9 cellular contexts compared by ENCODE assay signal in genomic region chr17:76446449-76447231, GRCh38. TPM values are rescaled to one million over a fixed set of nuclear protein-coding genes. Genes with fewer than 3 reads are reported as not detected.
DNase-seq lines count a peak whose midpoint lies in the region; ATAC-seq, FAIRE-seq and TF ChIP-seq lines count a peak whose summit lies in the region.
"Had no signal": no experiment of that assay in that cellular context is flagged by ENCODE, and none has a peak within 500 bp of the region (broad histone marks: within the 10 kb centered on the region; RNA-seq: fewer than 3 reads in every experiment).

No MANE protein-coding gene starts in this region.

- intact Hi-C loops in HCT116 (cut with micrococcal nuclease), result no loop called here
- intact Hi-C loops in activated T-helper 2 cell treated with anti-CD3 and anti-CD28 coated beads, Interferon-gamma antibody, Interleukin-2, Interleukin-4, amounts not matched to agents 10 μg/mL and 5 μg/mL and 100 μg/mL, durations not matched to agents 14 hours and 24 hours and 36 hours (cut with micrococcal nuclease), result no loop called here

- peaks cover 88% of the 10 kb centered on the region for H3K79me2 ChIP-seq in ACC112 (ENCODE audit: control insufficient read depth, insufficient read depth, low read length, unreplicated experiment)
- peaks cover 100% of the 10 kb centered on the region for H3K79me2 ChIP-seq in HCT116 (ENCODE audit: insufficient read depth, low read length)

- RAD21 ChIA-PET in HCT116 (lab: Charles Lee; ENCODE audit: low non-redundant PET in 1 of 2, low total read pairs in 2 of 2, uncharacterized antibody in 2 of 2, unreplicated experiment in 2 of 2), result no interaction called here

- peak overlapping the region; percentile 59 for H3K27ac Mint-ChIP-seq in activated T-helper 2 cell treated with anti-CD3 and anti-CD28 coated beads, Interferon-gamma antibody, Interleukin-2, Interleukin-4, amounts not matched to agents 10 μg/mL and 5 μg/mL and 100 μg/mL, durations not matched to agents 14 hours and 24 hours and 36 hours
- no peak overlapping the region for H3K27ac Mint-ChIP-seq in effector memory CD8-positive, alpha-beta T cell

- no peaks in the 10 kb centered on the region for H3K36me3 ChIP-seq in ACC112 (ENCODE audit: insufficient read depth, low read length)
- peaks cover 0 to 6% of the 10 kb centered on the region in 2 experiments; a peak in 1 of 4 replicates for H3K36me3 ChIP-seq in HCT116 (ENCODE audit: control insufficient read depth in 1 of 2, insufficient read depth in 2 of 2, low read length in 2 of 2)

- no TSS peak for BruUV-seq in HCT116 (replicated peaks; lab: Mats Ljungman, UMichigan)

- H3K9ac ChIP-seq in HCT116 (ENCODE audit: low read length), result peak overlapping the region; percentile 31

- H3K27me3 ChIP-seq in ACC112 (ENCODE audit: insufficient read depth, low read length), result no peaks in the 10 kb centered on the region
- H3K27me3 ChIP-seq in HCT116 (ENCODE audit: insufficient read depth, low read length), result no peaks in the 10 kb centered on the region

- CTCF ChIA-PET in HCT116 (lab: Charles Lee), result interaction anchor here (0.6 to 1.5 kb wide), 3 partner anchors 12 to 76 kb away, joined by 3 read pairs; no protein-coding TSS in a partner anchor

- H3K27ac ChIP-seq in ACC112 (ENCODE audit: low read depth, low read length) (peak overlapping the region; percentile 87), HCT116 (ENCODE audit: low read depth, low read length) (peak overlapping the region; percentile 63)

- TF ChIP-seq POLR2A in HCT116 (IDR thresholded peaks at IDR 0.05; ENCODE audit: borderline replicate concordance, extremely low read depth, insufficient read depth, insufficient read length), result no peak
- TF ChIP-seq POLR2A in GM12892 (IDR thresholded peaks at IDR 0.05; ENCODE audit: low read depth, low read length), result no peak

- H3K4me2 ChIP-seq in HCT116 (ENCODE audit: low read length), result peak overlapping the region; percentile 80

- no peak for TF ChIP-seq RAD21 in HCT116 (IDR thresholded peaks at IDR 0.05; ENCODE audit: low read depth)

- H3K4me1 ChIP-seq in ACC112 (ENCODE audit: control insufficient read depth, insufficient read depth, low read length, unreplicated experiment) (peaks cover 75% of the 10 kb centered on the region), HCT116 (ENCODE audit: control insufficient read depth in 1 of 2, insufficient read depth in 2 of 2, low read length in 2 of 2) (peaks cover 50 to 87% of the 10 kb centered on the region in 2 experiments)

- no peaks in the 10 kb centered on the region for H3K9me2 ChIP-seq in HCT116 (ENCODE audit: insufficient read depth)

- no peak for TF ChIP-seq CTCF in HCT116 (IDR thresholded peaks at IDR 0.05 in 2 of 3, conservative IDR thresholded peaks at IDR 0.05 in 1 of 3; ENCODE audit: borderline replicate concordance in 1 of 3, insufficient read depth in 1 of 3, low read depth in 2 of 3, low read length in 2 of 3)

- no peaks in the 10 kb centered on the region for H3K9me3 ChIP-seq in HCT116 (ENCODE audit: control insufficient read depth in 1 of 2, insufficient read depth in 1 of 2, low read depth in 1 of 2, low read length in 2 of 2)

- no peak for FAIRE-seq in GM12892 (lab: Jason Lieb, UNC)

- no peak overlapping the region for H3K4me3 Mint-ChIP-seq in activated T-helper 2 cell treated with anti-CD3 and anti-CD28 coated beads, Interferon-gamma antibody, Interleukin-2, Interleukin-4, amounts not matched to agents 10 μg/mL and 5 μg/mL and 100 μg/mL, durations not matched to agents 14 hours and 24 hours and 36 hours (ENCODE audit: low read depth)
- no peak overlapping the region for H3K4me3 Mint-ChIP-seq in effector memory CD8-positive, alpha-beta T cell

- H3K36me3 Mint-ChIP-seq in activated T-helper 2 cell treated with anti-CD3 and anti-CD28 coated beads, Interferon-gamma antibody, Interleukin-2, Interleukin-4, amounts not matched to agents 10 μg/mL and 5 μg/mL and 100 μg/mL, durations not matched to agents 14 hours and 24 hours and 36 hours (ENCODE audit: low read depth), result peaks cover 12% of the 10 kb centered on the region
- peaks cover 7% of the 10 kb centered on the region for H3K36me3 Mint-ChIP-seq in effector memory CD8-positive, alpha-beta T cell (ENCODE audit: insufficient read depth)

- POLR2A ChIA-PET in HCT116 (lab: Charles Lee), result no interaction called here

- no peak overlapping the region for H2AFZ ChIP-seq in ACC112 (ENCODE audit: low read length, unreplicated experiment)
- no peak overlapping the region for H2AFZ ChIP-seq in HCT116 (ENCODE audit: low read depth, low read length, poor library complexity, severe bottlenecking)

- DNase-seq in HCT116 (ENCODE audit: low read depth, low spot score) (peak; percentile 75), islet precursor cell (peak; percentile 95), NCI-H1436 (lab: John Stamatoyannopoulos, UW) (no peak), GM12892 (ENCODE audit: insufficient read length) (no peak), DMS 273 (lab: John Stamatoyannopoulos, UW; ENCODE audit: unreplicated experiment) (no peak)
- no peak for DNase-seq in activated T-helper 2 cell treated with anti-CD3 and anti-CD28 coated beads, Interferon-gamma antibody, Interleukin-2, Interleukin-4, amounts not matched to agents 10 μg/mL and 5 μg/mL and 100 μg/mL, durations not matched to agents 14 hours and 24 hours and 36 hours (ENCODE audit: low spot score)
- DNase-seq in effector memory CD8-positive, alpha-beta T cell, result no peak
- DNase-seq: NCI-H526 treated with DMSO at 0.1 percent for 48 hours had no signal

- H3K9me3 Mint-ChIP-seq in activated T-helper 2 cell treated with anti-CD3 and anti-CD28 coated beads, Interferon-gamma antibody, Interleukin-2, Interleukin-4, amounts not matched to agents 10 μg/mL and 5 μg/mL and 100 μg/mL, durations not matched to agents 14 hours and 24 hours and 36 hours, result no peaks in the 10 kb centered on the region
- H3K9me3 Mint-ChIP-seq in effector memory CD8-positive, alpha-beta T cell, result no peaks in the 10 kb centered on the region

- ATAC-seq in HCT116, result peak; percentile 93
- ATAC-seq in effector memory CD8-positive, alpha-beta T cell (replicated peaks), result no peak

- no peaks in the 10 kb centered on the region for H3K27me3 Mint-ChIP-seq in activated T-helper 2 cell treated with anti-CD3 and anti-CD28 coated beads, Interferon-gamma antibody, Interleukin-2, Interleukin-4, amounts not matched to agents 10 μg/mL and 5 μg/mL and 100 μg/mL, durations not matched to agents 14 hours and 24 hours and 36 hours (ENCODE audit: low read depth)
- H3K27me3 Mint-ChIP-seq in effector memory CD8-positive, alpha-beta T cell, result no peaks in the 10 kb centered on the region

- H4K20me1 ChIP-seq in HCT116 (ENCODE audit: insufficient read depth), result peaks cover 37% of the 10 kb centered on the region; the same call in 1 of the 2 replicates

- H3K4me3 ChIP-seq in ACC112 (ENCODE audit: low read depth, low read length) (peak overlapping the region; percentile 63), HCT116 (replicated peaks in 1 of 2; ENCODE audit: low read depth in 1 of 2, low read length in 2 of 2) (peak overlapping the region; percentile 24 to 47)

- H3K4me1 Mint-ChIP-seq in activated T-helper 2 cell treated with anti-CD3 and anti-CD28 coated beads, Interferon-gamma antibody, Interleukin-2, Interleukin-4, amounts not matched to agents 10 μg/mL and 5 μg/mL and 100 μg/mL, durations not matched to agents 14 hours and 24 hours and 36 hours (ENCODE audit: low read depth), result peaks cover 82% of the 10 kb centered on the region
- peaks cover 65 to 68% of the 10 kb centered on the region in 2 donors for H3K4me1 Mint-ChIP-seq in effector memory CD8-positive, alpha-beta T cell (ENCODE audit: low read depth in 2 of 2)

TF ChIP-seq in HCT116, 20 proteins besides CTCF, POLR2A, EP300 and RAD21 (continues in another document):
- no peak for TF ChIP-seq EGR1 (IDR thresholded peaks at IDR 0.05; ENCODE audit: low read depth)
- no peak for TF ChIP-seq EZH2 (IDR thresholded peaks at IDR 0.05)
- no peak; the same call in 1 of the 2 replicates for TF ChIP-seq ELF1 (IDR thresholded peaks at IDR 0.05; ENCODE audit: borderline replicate concordance, low read depth)
- no peak for TF ChIP-seq TCF7L2 (IDR thresholded peaks at IDR 0.05; ENCODE audit: borderline replicate concordance, extremely low read depth, insufficient read depth, insufficient read length)
- TF ChIP-seq SP1 (IDR thresholded peaks at IDR 0.05; ENCODE audit: low read depth), result peak; percentile 84
- peak; percentile 80 for TF ChIP-seq FOSL1 (IDR thresholded peaks at IDR 0.05; ENCODE audit: low read depth)
- TF ChIP-seq ZFX (IDR thresholded peaks at IDR 0.05), result no peak
- TF ChIP-seq JUND (IDR thresholded peaks at IDR 0.05), result peak; percentile 86
- peak; percentile 26; the same call in 1 of the 2 replicates for TF ChIP-seq POLR2AphosphoS5 (IDR thresholded peaks at IDR 0.05; ENCODE audit: low read depth, low read length)
- TF ChIP-seq SIN3A (IDR thresholded peaks at IDR 0.05; ENCODE audit: low read depth), result peak; percentile 60
- TF ChIP-seq SRF (IDR thresholded peaks at IDR 0.05; ENCODE audit: low read depth), result peak; percentile 51; the same call in 1 of the 2 replicates
- peak; percentile 51 for TF ChIP-seq MAX (IDR thresholded peaks at IDR 0.05)
- peak; percentile 63 for TF ChIP-seq CBX3 (IDR thresholded peaks at IDR 0.05; ENCODE audit: low read depth)

RNA-seq across cellular contexts. Expression of gene UBE2O, which starts 6.3 kb away (rescaled TPM):
- total RNA-seq in HCT116 (2021; ENCODE audit: unreplicated experiment), result 59.1 TPM
- 50.2 and 72.6 TPM in 2 replicates for polyA plus RNA-seq in HCT116 (2012)
- total RNA-seq in activated T-helper 2 cell treated with anti-CD3 and anti-CD28 coated beads, Interferon-gamma antibody, Interleukin-2, Interleukin-4, amounts not matched to agents 10 μg/mL and 5 μg/mL and 100 μg/mL, durations not matched to agents 14 hours and 24 hours and 36 hours, result 46.0 and 46.5 TPM in 2 replicates
- 13.2 TPM for polyA plus RNA-seq in GM12892 (2012; ENCODE audit: missing spikeins)

RNA-seq across cellular contexts. Expression of gene AANAT, which starts 20.8 kb away (rescaled TPM):
- total RNA-seq in HCT116 (2021; ENCODE audit: unreplicated experiment), result not detected
- polyA plus RNA-seq in HCT116 (2012), result 0.24 and 0.36 TPM in 2 replicates
- total RNA-seq in activated T-helper 2 cell treated with anti-CD3 and anti-CD28 coated beads, Interferon-gamma antibody, Interleukin-2, Interleukin-4, amounts not matched to agents 10 μg/mL and 5 μg/mL and 100 μg/mL, durations not matched to agents 14 hours and 24 hours and 36 hours, result 0.18 TPM in 1 of 2 replicates, not detected in the other
- polyA plus RNA-seq in GM12892 (2012; ENCODE audit: missing spikeins), result 0.34 TPM

RNA-seq across cellular contexts. Expression of gene RHBDF2, which starts 54.6 kb away (rescaled TPM):
- total RNA-seq in HCT116 (2021; ENCODE audit: unreplicated experiment), result 61.1 TPM
- polyA plus RNA-seq in HCT116 (2012), result 34.4 and 40.6 TPM in 2 replicates
- total RNA-seq in activated T-helper 2 cell treated with anti-CD3 and anti-CD28 coated beads, Interferon-gamma antibody, Interleukin-2, Interleukin-4, amounts not matched to agents 10 μg/mL and 5 μg/mL and 100 μg/mL, durations not matched to agents 14 hours and 24 hours and 36 hours, result 45.3 and 48.5 TPM in 2 replicates
- polyA plus RNA-seq in GM12892 (2012; ENCODE audit: missing spikeins), result 16.3 TPM

Comparison
In these comparisons a context has a peak if more than half of its experiments do, and no peak if none do; other contexts are left out.
1. DNase-seq: peak in HCT116 (single experiment) and islet precursor cell (single experiment); none in activated T-helper 2 cell treated with anti-CD3 and anti-CD28 coated beads, Interferon-gamma antibody, Interleukin-2, Interleukin-4, amounts not matched to agents 10 μg/mL and 5 μg/mL and 100 μg/mL, durations not matched to agents 14 hours and 24 hours and 36 hours (single experiment), effector memory CD8-positive, alpha-beta T cell (0 of 3), NCI-H1436 (single experiment), GM12892 (single experiment) and DMS 273 (single experiment).